Comparison of ENCODE assay signal across 16 cellular contexts in the genomic region with DNA sequence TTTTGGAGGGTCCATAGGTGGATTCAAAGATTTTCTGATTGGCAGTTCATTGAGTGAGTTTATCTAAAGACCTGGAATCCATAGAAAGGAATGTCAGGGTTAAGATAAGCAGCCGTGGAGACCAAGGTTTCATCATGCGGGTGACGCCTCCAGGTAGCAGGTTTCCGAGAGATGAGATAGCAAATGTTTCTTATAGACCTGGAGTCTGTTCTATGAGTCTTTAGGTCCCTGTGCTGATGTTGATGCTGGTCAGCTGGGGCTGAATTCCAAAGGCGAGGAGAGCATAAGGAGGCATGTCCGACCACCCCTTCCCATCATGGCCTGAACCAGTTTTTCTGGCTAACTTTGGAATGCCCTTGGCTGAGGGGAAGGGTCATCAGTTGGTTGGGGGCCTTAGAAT.
A peak's percentile ranks its signal among the peaks of the same experiment; 100 is the strongest.
DNase-seq lines count a peak whose midpoint lies in the region; ATAC-seq and TF ChIP-seq lines count a peak whose summit lies in the region.
"Had no signal": no experiment of that assay in that cellular context is flagged by ENCODE, and none has a peak within 500 bp of the region (broad histone marks: within the 10 kb centered on the region; RNA-seq: fewer than 3 reads in every experiment).

No MANE protein-coding gene starts in this region.

- no peak overlapping the region for H2BK15ac ChIP-seq in mesendoderm (replicated peaks; ENCODE audit: low read depth)

- no peak overlapping the region for H2AFZ ChIP-seq in osteoblast (ENCODE audit: low read length)

- H3K4me1 Mint-ChIP-seq in effector memory CD8-positive, alpha-beta T cell (ENCODE audit: low read depth in 2 of 2) = peaks cover 42 to 57% of the 10 kb centered on the region in 2 donors
- peaks cover 42% of the 10 kb centered on the region for H3K4me1 Mint-ChIP-seq in stimulated activated effector memory CD8-positive, alpha-beta T cell treated with anti-CD3 and anti-CD28 coated beads, Interleukin-12 subunit alpha, Interleukin-12 subunit beta, amount 100 ng/mL, for 72 hours

- no peaks in the 10 kb centered on the region for H3K27me3 ChIP-seq in mesendoderm (ENCODE audit: insufficient read depth, low read length, poor library complexity)
- no peaks in the 10 kb centered on the region for H3K27me3 ChIP-seq in osteoblast (ENCODE audit: insufficient read depth, low read length)
- H3K27me3 ChIP-seq: BE2C had no signal

- H3K79me2 ChIP-seq in mesendoderm (ENCODE audit: control insufficient read depth, insufficient read depth, low read length) (peaks cover 44% of the 10 kb centered on the region), osteoblast (ENCODE audit: insufficient read depth, low read length) (peaks cover under 1% of the 10 kb centered on the region)

- no peaks in the 10 kb centered on the region for H3K9me3 Mint-ChIP-seq in effector memory CD8-positive, alpha-beta T cell
- H3K9me3 Mint-ChIP-seq in stimulated activated effector memory CD8-positive, alpha-beta T cell treated with anti-CD3 and anti-CD28 coated beads, Interleukin-12 subunit alpha, Interleukin-12 subunit beta, amount 100 ng/mL, for 72 hours = no peaks in the 10 kb centered on the region
- H3K9me3 Mint-ChIP-seq: CD4-positive, alpha-beta memory T cell had no signal

- no peak overlapping the region for H3K4me3 ChIP-seq in HEK293 (ENCODE audit: low read depth, low read length)
- H3K4me3 ChIP-seq in mesendoderm (ENCODE audit: low read length) = no peak overlapping the region
- no peak overlapping the region for H3K4me3 ChIP-seq in osteoblast (ENCODE audit: insufficient read depth, low read length)
- H3K4me3 ChIP-seq: A549 had no signal

- no peak overlapping the region for H3K4me3 Mint-ChIP-seq in effector memory CD8-positive, alpha-beta T cell
- H3K4me3 Mint-ChIP-seq in stimulated activated effector memory CD8-positive, alpha-beta T cell treated with anti-CD3 and anti-CD28 coated beads, Interleukin-12 subunit alpha, Interleukin-12 subunit beta, amount 100 ng/mL, for 72 hours = no peak overlapping the region
- H3K4me3 Mint-ChIP-seq: CD4-positive, alpha-beta memory T cell had no signal

- H3K56ac ChIP-seq in mesendoderm (ENCODE audit: low read length) = no peak overlapping the region

- H2AK5ac ChIP-seq in mesendoderm (ENCODE audit: low read length) = peak overlapping the region; percentile 74

- no CpG with 5 or more reads among the region's 6 CpGs for WGBS in mesendoderm (ENCODE audit: extremely low coverage, insufficient coverage, low lambda C conversion rate)

- H3K27ac ChIP-seq in HEK293 (ENCODE audit: extremely low read depth, low read depth, low read length) (no peak overlapping the region), mesendoderm (ENCODE audit: low read depth, low read length) (peak overlapping the region; percentile 42), osteoblast (ENCODE audit: low read depth, low read length) (no peak overlapping the region)
- H3K27ac ChIP-seq: A549, C4-2B had no signal

- H3K27ac Mint-ChIP-seq in effector memory CD8-positive, alpha-beta T cell = peak overlapping the region; percentile 12 to 73
- H3K27ac Mint-ChIP-seq in stimulated activated effector memory CD8-positive, alpha-beta T cell treated with anti-CD3 and anti-CD28 coated beads, Interleukin-12 subunit alpha, Interleukin-12 subunit beta, amount 100 ng/mL, for 72 hours = peak overlapping the region; percentile 57

- POLR2A ChIA-PET in HEK293 (lab: Yijun Ruan, JAX) = no interaction called here

- DNase-seq in effector memory CD8-positive, alpha-beta T cell = no peak
- DNase-seq in mesendoderm (peak; percentile 88), osteoblast (ENCODE audit: insufficient read length, low spot score, missing footprints) (no peak), NOMO-1 treated with DMSO at 0.1 percent for 48 hours (lab: John Stamatoyannopoulos, UW; ENCODE audit: unreplicated experiment) (no peak)
- no peak for DNase-seq in stimulated activated effector memory CD8-positive, alpha-beta T cell treated with anti-CD3 and anti-CD28 coated beads, Interleukin-12 subunit alpha, Interleukin-12 subunit beta, amount 100 ng/mL, for 72 hours (ENCODE audit: low spot score in 2 of 2)
- no peak for DNase-seq in activated CD8-positive, alpha-beta memory T cell treated with anti-CD3 and anti-CD28 coated beads, Interleukin-2, amount 50 U/mL, for 48 hours
- DNase-seq: BE2C; CD4-positive, alpha-beta memory T cell; DMS153; DMS79 treated with DMSO at 0.1 percent for 48 hours; EL; GDM1 had no signal

- H3K36me3 Mint-ChIP-seq in effector memory CD8-positive, alpha-beta T cell (ENCODE audit: insufficient read depth) = peaks cover 17% of the 10 kb centered on the region
- H3K36me3 Mint-ChIP-seq in stimulated activated effector memory CD8-positive, alpha-beta T cell treated with anti-CD3 and anti-CD28 coated beads, Interleukin-12 subunit alpha, Interleukin-12 subunit beta, amount 100 ng/mL, for 72 hours = no peaks in the 10 kb centered on the region

- H3K4me2 ChIP-seq in mesendoderm (ENCODE audit: low read length) (no peak overlapping the region), osteoblast (ENCODE audit: insufficient read depth, low read length) (no peak overlapping the region)
- H3K4me2 ChIP-seq: A549 had no signal

- H3K9ac ChIP-seq in mesendoderm (ENCODE audit: low read length) = no peak overlapping the region

- H4K20me1 ChIP-seq in osteoblast (ENCODE audit: insufficient read depth, low read length) = no peaks in the 10 kb centered on the region

- ATAC-seq in effector memory CD8-positive, alpha-beta T cell (replicated peaks) = no peak
- ATAC-seq in stimulated activated effector memory CD8-positive, alpha-beta T cell treated with anti-CD3 and anti-CD28 coated beads, Interleukin-12 subunit alpha, Interleukin-12 subunit beta, amount 100 ng/mL, for 72 hours = no peak
- ATAC-seq in HG03095 (IDR thresholded peaks at IDR 0.05; ENCODE audit: unreplicated experiment) = no peak
- ATAC-seq: A549 had no signal

- H3K9me3 ChIP-seq in HEK293 (ENCODE audit: control insufficient read depth, insufficient read depth, low read depth, low read length) (no peaks in the 10 kb centered on the region), osteoblast (ENCODE audit: low read depth, low read length) (no peaks in the 10 kb centered on the region)
- H3K9me3 ChIP-seq: A549, BE2C had no signal

- no peaks in the 10 kb centered on the region for H3K36me3 ChIP-seq in HEK293 (ENCODE audit: control insufficient read depth in 2 of 2, insufficient read depth in 1 of 2, low read length in 2 of 2)
- H3K36me3 ChIP-seq in mesendoderm (ENCODE audit: control insufficient read depth, insufficient read depth, low read length) = no peaks in the 10 kb centered on the region
- no peaks in the 10 kb centered on the region for H3K36me3 ChIP-seq in osteoblast (ENCODE audit: insufficient read depth, low read length)
- H3K36me3 ChIP-seq: BE2C had no signal

- peak overlapping the region; percentile 55 for H3K18ac ChIP-seq in mesendoderm (ENCODE audit: low read length)

- no peak overlapping the region for H3K23ac ChIP-seq in mesendoderm (ENCODE audit: low read length)

- H4K5ac ChIP-seq in mesendoderm (ENCODE audit: low read length) = no peak overlapping the region

- H3K4me1 ChIP-seq in HEK293 (ENCODE audit: control insufficient read depth, insufficient read depth, low read length) (no peaks in the 10 kb centered on the region), mesendoderm (ENCODE audit: control insufficient read depth, low read depth, low read length) (peaks cover 17% of the 10 kb centered on the region), osteoblast (ENCODE audit: insufficient read depth, low read length) (peaks cover under 1% of the 10 kb centered on the region)
- H3K4me1 ChIP-seq: BE2C had no signal

- H4K8ac ChIP-seq in mesendoderm (ENCODE audit: low read depth, low read length) = no peak overlapping the region

- TF ChIP-seq CTCF in HEK293 (tag by site-specific recombination; IDR thresholded peaks at IDR 0.05) (no peak), osteoblast (IDR thresholded peaks at IDR 0.05; ENCODE audit: extremely low read depth, low read depth, low read length) (no peak)

- peak overlapping the region; percentile 91 for H2BK5ac ChIP-seq in mesendoderm (ENCODE audit: low read length)

- peak overlapping the region; percentile 63 for H3K4ac ChIP-seq in mesendoderm (ENCODE audit: low read depth, low read length)

- no peaks in the 10 kb centered on the region for H3K27me3 Mint-ChIP-seq in effector memory CD8-positive, alpha-beta T cell
- H3K27me3 Mint-ChIP-seq: CD4-positive, alpha-beta memory T cell had no signal

- H3K79me1 ChIP-seq in mesendoderm (ENCODE audit: low read length) = peaks cover 13% of the 10 kb centered on the region

- H2BK120ac ChIP-seq in mesendoderm (ENCODE audit: low read depth, low read length) = peak overlapping the region; percentile 15

- CTCF ChIA-PET in HEK293 (lab: Yijun Ruan, JAX) = no interaction called here

TF ChIP-seq in HEK293, 187 proteins besides CTCF, POLR2A, EP300 and RAD21 (continues in another document):
- no peak for TF ChIP-seq SALL2 (tag by site-specific recombination; IDR thresholded peaks at IDR 0.05; ENCODE audit: borderline replicate concordance)
- TF ChIP-seq ZNF16 (tag by site-specific recombination; IDR thresholded peaks at IDR 0.05; ENCODE audit: low read depth) = no peak
- TF ChIP-seq KLF8 (tag by site-specific recombination; IDR thresholded peaks at IDR 0.05) = no peak
- no peak for TF ChIP-seq ZBTB8A (tag by site-specific recombination; IDR thresholded peaks at IDR 0.05)
- no peak for TF ChIP-seq GLIS2 (tag by site-specific recombination; IDR thresholded peaks at IDR 0.05)
- TF ChIP-seq ZSCAN16 (tag by site-specific recombination; IDR thresholded peaks at IDR 0.05) = no peak
- no peak for TF ChIP-seq ZNF366 (tag by site-specific recombination; conservative IDR thresholded peaks at IDR 0.05)
